12 cellular contexts compared by ENCODE assay signal in genomic region chr5:54254482-54255198, GRCh38. TPM values are rescaled to one million over a fixed set of nuclear protein-coding genes. Genes with fewer than 3 reads are reported as not detected.
DNase-seq lines count a peak whose midpoint lies in the region; ATAC-seq, FAIRE-seq and TF ChIP-seq lines count a peak whose summit lies in the region.
"Had no signal": no experiment of that assay in that cellular context is flagged by ENCODE, and none has a peak within 500 bp of the region (broad histone marks: within the 10 kb centered on the region; RNA-seq: fewer than 3 reads in every experiment).

No MANE protein-coding gene starts in this region.

- ATAC-seq in upper lobe of right lung (peak; percentile 69), GM18867 (IDR thresholded peaks at IDR 0.05; ENCODE audit: unreplicated experiment) (no peak), GM19455 (IDR thresholded peaks at IDR 0.05; ENCODE audit: unreplicated experiment) (no peak)
- ATAC-seq: natural killer cell treated with Interleukin-12 subunit alpha and Interleukin-12 subunit beta and Interleukin-15 and Interleukin-18, amount 100 ng/mL, for 72 hours had no signal

- no peak overlapping the region for H3K27ac ChIP-seq in upper lobe of right lung
- H3K27ac ChIP-seq: upper lobe of left lung had no signal

- H3K9me3 ChIP-seq in upper lobe of right lung: no peaks in the 10 kb centered on the region
- H3K9me3 ChIP-seq: upper lobe of left lung had no signal

- DNase-seq in NCI-H748 (lab: John Stamatoyannopoulos, UW; ENCODE audit: unreplicated experiment): peak; percentile 20
- DNase-seq in NCI-H748 treated with DMSO at 0.1 percent for 48 hours (lab: John Stamatoyannopoulos, UW): no peak
- DNase-seq in cardiac fibroblast (ENCODE audit: low read depth in 2 of 2): peak; percentile 33 to 46
- DNase-seq in upper lobe of right lung: no peak
- DNase-seq in AG08396 (ENCODE audit: low spot score): no peak
- DNase-seq: activated effector memory CD4-positive, alpha-beta T cell treated with Interleukin-2 at 50 U/mL for 16 hours; NCI-H345 had no signal

- H3K36me3 ChIP-seq in upper lobe of right lung: no peaks in the 10 kb centered on the region
- H3K36me3 ChIP-seq: upper lobe of left lung had no signal

- FAIRE-seq in islet of Langerhans (lab: Jason Lieb, UNC): peak; percentile 36

- no peaks in the 10 kb centered on the region for H3K27me3 ChIP-seq in upper lobe of right lung
- H3K27me3 ChIP-seq: upper lobe of left lung had no signal

- H3K4me3 ChIP-seq in cardiac fibroblast (replicated peaks in 1 of 2; ENCODE audit: low read depth in 2 of 2, low read length in 2 of 2): no peak overlapping the region
- H3K4me3 ChIP-seq in upper lobe of right lung: no peak overlapping the region
- H3K4me3 ChIP-seq: upper lobe of left lung had no signal

- intact Hi-C loops in upper lobe of right lung (cut with DNase I): no loop called here

- no peaks in the 10 kb centered on the region for H3K4me1 ChIP-seq in upper lobe of right lung

- TF ChIP-seq CTCF in cardiac fibroblast (IDR thresholded peaks at IDR 0.05; ENCODE audit: low read depth, low read length) (peak; percentile 24), upper lobe of right lung (IDR thresholded peaks at IDR 0.05) (peak; percentile 10)

RNA-seq across cellular contexts. Expression of gene ARL15, which starts 55.7 kb away (rescaled TPM):
- 29.5 TPM for total RNA-seq in upper lobe of right lung

Comparison
In these comparisons a context has a peak if more than half of its experiments do, and no peak if none do; other contexts are left out.
1. DNase-seq: peak in NCI-H748 (single experiment) and cardiac fibroblast (2 of 2); none in NCI-H748 treated with DMSO at 0.1 percent for 48 hours (single experiment), upper lobe of right lung (single experiment) and AG08396 (single experiment).